In the genomic region with DNA sequence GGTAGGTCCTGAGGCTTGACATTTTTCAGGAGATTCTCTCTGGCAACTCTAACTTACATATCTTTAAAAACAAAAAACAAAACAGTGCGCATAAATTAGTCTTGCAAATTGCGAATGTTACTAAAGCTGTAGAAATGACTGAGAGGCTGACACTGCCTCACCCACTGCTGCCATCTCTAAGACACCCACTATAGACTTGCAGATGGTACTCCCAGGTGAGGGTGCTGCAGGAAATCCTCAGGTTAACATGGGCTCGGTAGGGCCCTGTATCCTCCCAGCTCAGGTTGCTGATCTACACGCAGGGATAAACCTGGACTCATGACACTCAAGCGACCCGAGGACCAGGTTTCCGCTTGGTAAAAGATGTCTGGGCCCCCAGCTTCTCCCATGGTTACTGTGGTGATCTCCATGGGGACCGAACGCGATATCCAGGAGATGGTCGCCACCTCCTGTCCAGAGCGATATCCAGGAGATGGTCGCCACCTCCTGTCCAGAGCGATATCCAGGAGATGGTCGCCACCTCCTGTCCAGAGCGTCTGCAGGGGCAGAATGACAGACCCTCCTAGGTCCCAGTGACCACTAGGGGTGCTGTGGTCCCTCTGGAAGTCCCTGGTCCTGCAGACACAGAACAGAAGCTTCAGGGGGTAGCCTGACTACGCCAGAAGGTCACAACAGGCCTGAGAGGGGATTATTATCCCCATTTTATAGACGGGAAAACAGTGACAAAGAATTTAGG, we compare ENCODE assay signal across 9 cellular contexts. TPM values are rescaled to one million over a fixed set of nuclear protein-coding genes. Genes with fewer than 3 reads are reported as not detected.
A peak's percentile ranks its signal among the peaks of the same experiment; 100 is the strongest.
DNase-seq lines count a peak whose midpoint lies in the region; ATAC-seq lines count a peak whose summit lies in the region.
"Had no signal": no experiment of that assay in that cellular context is flagged by ENCODE, and none has a peak within 500 bp of the region (broad histone marks: within the 10 kb centered on the region; RNA-seq: fewer than 3 reads in every experiment).

No MANE protein-coding gene starts in this region.

- POLR2A ChIA-PET in activated CD4-positive, alpha-beta T cell treated with anti-CD3 and anti-CD28 coated beads for 36 hours (lab: Charles Lee), result no interaction called here

- intact Hi-C loops in activated CD4-positive, alpha-beta T cell treated with anti-CD3 and anti-CD28 coated beads for 36 hours (cut with DNase I, micrococcal nuclease), result loop anchor here (5.0 kb wide), 2 partner anchors 97 to 172 kb away; a partner anchor contains a TSS

- no peak overlapping the region for H3K4me3 Mint-ChIP-seq in activated CD4-positive, alpha-beta T cell treated with anti-CD3 and anti-CD28 coated beads for 36 hours

- CTCF ChIA-PET in activated CD4-positive, alpha-beta T cell treated with anti-CD3 and anti-CD28 coated beads for 36 hours (lab: Charles Lee), result interaction anchor here (0.5 to 8.3 kb wide), 25 partner anchors 7 to 386 kb away, joined by 3 to 95 read pairs (median 4); a partner anchor contains a TSS

- no peaks in the 10 kb centered on the region for H3K36me3 Mint-ChIP-seq in activated CD4-positive, alpha-beta T cell treated with anti-CD3 and anti-CD28 coated beads for 36 hours (ENCODE audit: low read depth)

- H3K4me1 Mint-ChIP-seq in activated CD4-positive, alpha-beta T cell treated with anti-CD3 and anti-CD28 coated beads for 36 hours, result peaks cover 44% of the 10 kb centered on the region

- DNase-seq in activated CD4-positive, alpha-beta T cell treated with anti-CD3 and anti-CD28 coated beads for 36 hours, result peak; percentile 70
- DNase-seq in activated CD4-positive, alpha-beta T cell treated with anti-CD3 and anti-CD28 coated beads for 1 hour, result no peak
- peak; percentile 43 for DNase-seq in NCI-H69 (lab: John Stamatoyannopoulos, UW)
- DNase-seq in effector CD8-positive, alpha-beta T cell (lab: John Stamatoyannopoulos, UW), result peak; percentile 9
- peak; percentile 37 for DNase-seq in stimulated activated CD4-positive, alpha-beta T cell treated with anti-CD3 and anti-CD28 coated beads, Interleukin-1b, Interleukin-23, amount 100 ng/mL, for 48 hours
- DNase-seq in NCI-H524 treated with DMSO at 0.1 percent for 48 hours (lab: John Stamatoyannopoulos, UW), result no peak
- DNase-seq in NCI-H1436 treated with DMSO at 0.1 percent for 48 hours (lab: John Stamatoyannopoulos, UW), result no peak
- no peak for DNase-seq in retina

- no peak overlapping the region for H3K27ac Mint-ChIP-seq in activated CD4-positive, alpha-beta T cell treated with anti-CD3 and anti-CD28 coated beads for 36 hours

- ATAC-seq in activated CD4-positive, alpha-beta T cell treated with anti-CD3 and anti-CD28 coated beads for 36 hours, result no peak
- ATAC-seq: mucosa of descending colon had no signal

- H3K9me3 Mint-ChIP-seq in activated CD4-positive, alpha-beta T cell treated with anti-CD3 and anti-CD28 coated beads for 36 hours (ENCODE audit: low read depth), result no peaks in the 10 kb centered on the region

- no peaks in the 10 kb centered on the region for H3K27me3 Mint-ChIP-seq in activated CD4-positive, alpha-beta T cell treated with anti-CD3 and anti-CD28 coated beads for 36 hours

RNA-seq across cellular contexts. Expression of a gene that starts 16.1 kb away (rescaled TPM):
- 10 to 100 TPM in 1 of 2 experiments, 1 to 10 TPM in 1; 10.0 to 11.0 TPM for total RNA-seq in activated CD4-positive, alpha-beta T cell treated with anti-CD3 and anti-CD28 coated beads for 36 hours

RNA-seq across cellular contexts. Expression of a gene that starts 40.8 kb away (rescaled TPM):
- total RNA-seq in activated CD4-positive, alpha-beta T cell treated with anti-CD3 and anti-CD28 coated beads for 36 hours, result 10 to 100 TPM; 35.9 to 40.3 TPM

Comparison
In these comparisons a context has a peak if more than half of its experiments do, and no peak if none do; other contexts are left out.
1. DNase-seq: peak in activated CD4-positive, alpha-beta T cell treated with anti-CD3 and anti-CD28 coated beads for 36 hours (single experiment), NCI-H69 (single experiment), effector CD8-positive, alpha-beta T cell (single experiment) and stimulated activated CD4-positive, alpha-beta T cell treated with anti-CD3 and anti-CD28 coated beads, Interleukin-1b, Interleukin-23, amount 100 ng/mL, for 48 hours (single experiment); none in activated CD4-positive, alpha-beta T cell treated with anti-CD3 and anti-CD28 coated beads for 1 hour (single experiment), NCI-H524 treated with DMSO at 0.1 percent for 48 hours (single experiment), NCI-H1436 treated with DMSO at 0.1 percent for 48 hours (single experiment) and retina (single experiment).